ENCODE assay signal across 13 cellular contexts in genomic region chr9:125296843-125297372, GRCh38. TPM values are rescaled to one million over a fixed set of nuclear protein-coding genes. Genes with fewer than 3 reads are reported as not detected.
A peak's percentile ranks its signal among the peaks of the same experiment; 100 is the strongest.
DNase-seq lines count a peak whose midpoint lies in the region; ATAC-seq, FAIRE-seq and TF ChIP-seq lines count a peak whose summit lies in the region.
"Had no signal": no experiment of that assay in that cellular context is flagged by ENCODE, and none has a peak within 500 bp of the region (broad histone marks: within the 10 kb centered on the region; RNA-seq: fewer than 3 reads in every experiment).

No MANE protein-coding gene starts in this region.

- peaks cover 13% of the 10 kb centered on the region for H3K4me1 Mint-ChIP-seq in CD4-positive, alpha-beta T cell (ENCODE audit: low read depth)
- H3K4me1 Mint-ChIP-seq: GM23338 had no signal

- H2BK15ac ChIP-seq in IMR-90 (ENCODE audit: low read depth, low read length) = no peak overlapping the region

- H3K9me3 ChIP-seq in CD4-positive, alpha-beta T cell (ENCODE audit: control insufficient read depth, low read length) = no peaks in the 10 kb centered on the region
- H3K9me3 ChIP-seq in IMR-90 (ENCODE audit: control insufficient read depth, insufficient read depth, low read length) = no peaks in the 10 kb centered on the region
- H3K9me3 ChIP-seq: BE2C, breast epithelium, esophagus muscularis mucosa had no signal

- BruUV-seq in IMR-90 (replicated peaks; lab: Mats Ljungman, UMichigan) = no TSS peak

- no peak overlapping the region for H3K9ac ChIP-seq in IMR-90 (ENCODE audit: low read depth, low read length)

- H2AK5ac ChIP-seq in IMR-90 (ENCODE audit: low read depth, low read length) = no peak overlapping the region

- H3K4me1 ChIP-seq in IMR-90 (ENCODE audit: control insufficient read depth, insufficient read depth, low read length) = peaks cover 7% of the 10 kb centered on the region
- H3K4me1 ChIP-seq: breast epithelium had no signal

- H3K9me3 Mint-ChIP-seq in CD4-positive, alpha-beta T cell = no peaks in the 10 kb centered on the region
- H3K9me3 Mint-ChIP-seq: GM23338 had no signal

- H3K36me3 Mint-ChIP-seq in CD4-positive, alpha-beta T cell (ENCODE audit: low read depth) = peaks cover 42% of the 10 kb centered on the region

- CTCF ChIA-PET in CD4-positive, alpha-beta T cell (lab: Charles Lee) = interaction anchor here (0.6 kb wide), 1 partner anchor 162 kb away, joined by 3 read pairs; no protein-coding TSS in a partner anchor
- CTCF ChIA-PET in IMR-90 (lab: Yijun Ruan, JAX) = interaction anchor here (1.0 kb wide), 1 partner anchor 21 kb away, joined by 5 read pairs; no protein-coding TSS in a partner anchor

- FAIRE-seq in islet of Langerhans (lab: Jason Lieb, UNC) = peak; percentile 98
- FAIRE-seq: urothelium cell line had no signal

- H4K91ac ChIP-seq in IMR-90 (ENCODE audit: insufficient read depth, low read depth, low read length) = no peak overlapping the region

- H3K27me3 Mint-ChIP-seq in CD4-positive, alpha-beta T cell = no peaks in the 10 kb centered on the region

- H3K4me3 ChIP-seq in IMR-90 (ENCODE audit: insufficient read depth, low read depth, low read length) = no peak overlapping the region
- H3K4me3 ChIP-seq: breast epithelium, esophagus muscularis mucosa, GM23338 had no signal

- no peaks in the 10 kb centered on the region; the same call in 1 of the 2 replicates for H3K9me1 ChIP-seq in IMR-90 (ENCODE audit: insufficient read depth, low read length)

- H2BK20ac ChIP-seq in IMR-90 (ENCODE audit: low read depth, low read length) = no peak overlapping the region

- H3K23ac ChIP-seq in IMR-90 (ENCODE audit: low read depth, low read length) = no peak overlapping the region

- H3K27me3 ChIP-seq in CD4-positive, alpha-beta T cell (ENCODE audit: control insufficient read depth, insufficient read depth, low read length) = no peaks in the 10 kb centered on the region
- H3K27me3 ChIP-seq in IMR-90 (ENCODE audit: control insufficient read depth, insufficient read depth, low read length) = no peaks in the 10 kb centered on the region
- H3K27me3 ChIP-seq: BE2C, breast epithelium, esophagus muscularis mucosa had no signal

- no peak for DNase-seq in CD4-positive, alpha-beta T cell
- no peak for DNase-seq in IMR-90
- peak; percentile 98 for DNase-seq in NCI-H69 (lab: John Stamatoyannopoulos, UW)
- no peak for DNase-seq in NK-92 treated with Interleukin-12 subunit alpha and Interleukin-12 subunit beta, amount 100 ng/mL, for 24 hours (lab: John Stamatoyannopoulos, UW)
- no peak for DNase-seq in RPMI8226
- DNase-seq in Ammon's horn (ENCODE audit: low spot score) = no peak
- DNase-seq in retina = no peak
- DNase-seq: BE2C had no signal

- H3K36me3 ChIP-seq in IMR-90 (ENCODE audit: control insufficient read depth, insufficient read depth, low read length) = peaks cover 4% of the 10 kb centered on the region; the same call in 1 of the 2 replicates
- H3K36me3 ChIP-seq: breast epithelium had no signal

- no peak overlapping the region for H4K8ac ChIP-seq in IMR-90 (ENCODE audit: low read depth in 2 of 2, low read length in 2 of 2)

- H3K27ac ChIP-seq in CD4-positive, alpha-beta T cell (ENCODE audit: low read depth, low read length) = no peak overlapping the region
- no peak overlapping the region for H3K27ac ChIP-seq in IMR-90 (ENCODE audit: insufficient read depth, low read length)
- H3K27ac ChIP-seq: breast epithelium, esophagus muscularis mucosa had no signal

- no peak overlapping the region for H3K18ac ChIP-seq in IMR-90 (ENCODE audit: low read depth, low read length)

- H3K27ac Mint-ChIP-seq in CD4-positive, alpha-beta T cell = peak overlapping the region; percentile 29
- H3K27ac Mint-ChIP-seq: GM23338 had no signal

- TF ChIP-seq RAD21 in IMR-90 (IDR thresholded peaks at IDR 0.05; ENCODE audit: low read length) = no peak

- TF ChIP-seq POLR2A in IMR-90 (IDR thresholded peaks at IDR 0.05; ENCODE audit: low read depth, low read length) = no peak

- intact Hi-C loops in CD4-positive, alpha-beta T cell (cut with DNase I, micrococcal nuclease) = no loop called here
- intact Hi-C loops in IMR-90 (cut with micrococcal nuclease) = no loop called here

- H3K4me2 ChIP-seq in IMR-90 (ENCODE audit: low read depth, low read length) = no peak overlapping the region; the same call in 1 of the 2 replicates
- H3K4me2 ChIP-seq: GM23338 had no signal

- dilution Hi-C loops in IMR-90 (cut with HindIII; ENCODE audit: low sequenced_read_pairs, unreplicated experiment) = no loop called here

- no peak overlapping the region for H2BK120ac ChIP-seq in IMR-90 (ENCODE audit: low read depth, low read length)

- ATAC-seq in CD4-positive, alpha-beta T cell (ENCODE audit: poor library complexity) = no peak
- peak; percentile 64 for ATAC-seq in IMR-90 (ENCODE audit: low read depth)
- ATAC-seq: GM23338 had no signal

- no peak overlapping the region for H3K4ac ChIP-seq in IMR-90 (ENCODE audit: low read depth, low read length)

- no peak overlapping the region for H2AK9ac ChIP-seq in IMR-90 (replicated peaks; ENCODE audit: low read depth, low read length, poor library complexity)

- H2BK5ac ChIP-seq in IMR-90 (ENCODE audit: low read depth, low read length, poor library complexity, severe bottlenecking) = no peak overlapping the region

- no peak overlapping the region for H3K56ac ChIP-seq in IMR-90 (ENCODE audit: extremely low read depth, insufficient read depth, low read length)

- no peak overlapping the region for H4K5ac ChIP-seq in IMR-90 (ENCODE audit: low read depth, low read length)

- peaks cover 18% of the 10 kb centered on the region for H4K20me1 ChIP-seq in IMR-90 (ENCODE audit: insufficient read depth, low read length)

- TF ChIP-seq CTCF in CD4-positive, alpha-beta T cell (IDR thresholded peaks at IDR 0.05) = no peak
- no peak for TF ChIP-seq CTCF in IMR-90 (conservative IDR thresholded peaks at IDR 0.05; ENCODE audit: low read depth, low read length)

- no peak overlapping the region for H3K4me3 Mint-ChIP-seq in CD4-positive, alpha-beta T cell
- H3K4me3 Mint-ChIP-seq: GM23338 had no signal

- H2AFZ ChIP-seq in IMR-90 (replicated peaks; ENCODE audit: low read length, poor library complexity) = no peak overlapping the region
- H2AFZ ChIP-seq: GM23338 had no signal

- H3K79me1 ChIP-seq in IMR-90 (ENCODE audit: low read depth in 1 of 2, low read length in 2 of 2) = peaks cover 22 to 54% of the 10 kb centered on the region in 2 experiments

- no peak overlapping the region for H3K14ac ChIP-seq in IMR-90 (replicated peaks; ENCODE audit: low read depth, low read length)

- POLR2A ChIA-PET in CD4-positive, alpha-beta T cell (lab: Charles Lee) = no interaction called here
- POLR2A ChIA-PET in IMR-90 (lab: Charles Lee; ENCODE audit: unreplicated experiment) = no interaction called here

- in situ Hi-C loops in IMR-90 (cut with MboI; ENCODE audit: low sequenced_read_pairs) = no loop called here

- no CpG with 5 or more reads among the region's 3 CpGs for WGBS in IMR-90 (ENCODE audit: extremely low coverage in 2 of 2, insufficient read length in 1 of 2), 2 experiments

TF ChIP-seq in IMR-90, 13 proteins besides CTCF, POLR2A, EP300 and RAD21:
- TF ChIP-seq MXI1 (IDR thresholded peaks at IDR 0.05; ENCODE audit: borderline replicate concordance, low read depth, low read length) (no peak), MAZ (IDR thresholded peaks at IDR 0.05; ENCODE audit: borderline replicate concordance, low read depth, low read length) (no peak), BHLHE40 (IDR thresholded peaks at IDR 0.05; ENCODE audit: low read depth, low read length) (no peak), CHD1 (IDR thresholded peaks at IDR 0.05; ENCODE audit: low read depth, low read length) (no peak), USF2 (IDR thresholded peaks at IDR 0.05; ENCODE audit: low read depth, low read length) (no peak), NFE2L2 (IDR thresholded peaks at IDR 0.05; ENCODE audit: low read depth, low read length) (no peak), CEBPB (IDR thresholded peaks at IDR 0.05; ENCODE audit: low read depth, low read length) (no peak), ELK1 (IDR thresholded peaks at IDR 0.05; ENCODE audit: borderline replicate concordance, low read depth, low read length) (no peak), RFX5 (IDR thresholded peaks at IDR 0.05; ENCODE audit: low read depth, low read length) (no peak)

RNA-seq across cellular contexts. Expression of gene GAPVD1, which starts 35.3 kb away (rescaled TPM):
- total RNA-seq in CD4-positive, alpha-beta T cell = 10 to 100 TPM; 74.1 to 82.2 TPM
- total RNA-seq in IMR-90 (2012; rRNA removed) = 40.3 and 50.9 TPM in 2 replicates
- 12.2 and 13.8 TPM in 2 replicates for polyA plus RNA-seq in IMR-90 (2012; rRNA removed)
- 7.9 and 9.4 TPM in 2 replicates for polyA plus RNA-seq in IMR-90 (2012; cell fraction: cytosol; rRNA removed)
- polyA plus RNA-seq in IMR-90 (2012; cell fraction: nucleus; rRNA removed; ENCODE audit: low replicate concordance) = 12.3 and 45.6 TPM in 2 replicates

RNA-seq across cellular contexts. Expression of gene HSPA5, which starts 55.8 kb away (rescaled TPM):
- total RNA-seq in CD4-positive, alpha-beta T cell = 100 to 1,000 TPM; 276 to 280 TPM
- total RNA-seq in IMR-90 (2012; rRNA removed) = 118 and 147 TPM in 2 replicates
- 391 and 419 TPM in 2 replicates for polyA plus RNA-seq in IMR-90 (2012; rRNA removed)
- polyA plus RNA-seq in IMR-90 (2012; cell fraction: cytosol; rRNA removed) = 180 and 209 TPM in 2 replicates
- 99.1 and 172 TPM in 2 replicates for polyA plus RNA-seq in IMR-90 (2012; cell fraction: nucleus; rRNA removed; ENCODE audit: low replicate concordance)
